ENCODE assay signal across 8 cellular contexts in the genomic region with DNA sequence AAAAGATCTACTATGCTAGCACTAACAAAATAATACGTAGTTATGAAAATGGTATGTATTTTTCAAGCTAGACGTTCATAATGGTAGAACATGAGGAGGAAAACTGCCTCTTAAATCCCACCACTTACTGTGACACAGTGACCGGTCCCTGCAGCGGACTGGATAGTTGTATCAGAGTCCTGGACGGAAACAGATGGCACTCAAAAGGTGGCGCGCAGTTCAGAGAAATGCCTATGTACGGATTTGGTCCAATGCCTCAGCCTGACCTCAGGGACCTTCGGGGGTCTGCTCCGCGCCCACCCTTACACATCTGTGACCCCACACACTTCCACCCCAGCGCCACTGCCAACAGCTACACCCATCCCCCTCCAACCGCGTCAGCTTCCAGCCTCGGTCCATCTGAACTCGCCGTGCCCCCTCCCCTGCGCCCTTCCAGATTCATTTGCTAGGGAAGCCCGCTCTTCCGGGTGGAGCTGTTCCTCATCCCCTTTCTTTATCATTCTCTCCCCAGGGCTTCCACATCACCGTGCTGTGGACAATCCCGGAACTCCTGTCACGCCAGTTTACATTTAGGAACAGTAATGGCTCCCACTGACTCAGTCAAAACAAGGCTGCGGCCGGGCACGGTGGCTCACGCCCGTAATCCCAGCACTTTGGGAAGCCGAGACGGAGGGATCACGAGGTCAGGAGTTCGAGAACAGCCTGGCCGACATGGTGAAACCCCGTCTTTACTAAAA. TPM values are rescaled to one million over a fixed set of nuclear protein-coding genes. Genes with fewer than 3 reads are reported as not detected.
DNase-seq lines count a peak whose midpoint lies in the region; ATAC-seq and TF ChIP-seq lines count a peak whose summit lies in the region.

No MANE protein-coding gene starts in this region.

- dilution Hi-C loops in IMR-90 (cut with HindIII; ENCODE audit: low sequenced_read_pairs, unreplicated experiment) = no loop called here

- H3K23ac ChIP-seq in IMR-90 (ENCODE audit: low read depth, low read length) = peak overlapping the region; percentile 94

- H2AK9ac ChIP-seq in IMR-90 (replicated peaks; ENCODE audit: low read depth, low read length, poor library complexity) = peak overlapping the region; percentile 83

- CTCF ChIA-PET in IMR-90 (lab: Yijun Ruan, JAX) = interaction anchor here (0.6 to 1.4 kb wide), 3 partner anchors 10 to 16 kb away, joined by 4 to 5 read pairs (median 4); a partner anchor contains a TSS

- H3K4me3 ChIP-seq in IMR-90 (ENCODE audit: insufficient read depth, low read depth, low read length) = peak overlapping the region; percentile 69

- peaks cover 6% of the 10 kb centered on the region; the same call in 1 of the 2 replicates for H3K9me1 ChIP-seq in IMR-90 (ENCODE audit: insufficient read depth, low read length)

- H3K56ac ChIP-seq in IMR-90 (ENCODE audit: extremely low read depth, insufficient read depth, low read length) = peak overlapping the region; percentile 67

- peak overlapping the region; percentile 100 for H2AFZ ChIP-seq in IMR-90 (replicated peaks; ENCODE audit: low read length, poor library complexity)

- peaks cover 43% of the 10 kb centered on the region for H4K20me1 ChIP-seq in IMR-90 (ENCODE audit: insufficient read depth, low read length)

- H2BK20ac ChIP-seq in IMR-90 (ENCODE audit: low read depth, low read length) = no peak overlapping the region

- H2AK5ac ChIP-seq in IMR-90 (ENCODE audit: low read depth, low read length) = peak overlapping the region; percentile 96

- no peaks in the 10 kb centered on the region for H3K9me3 ChIP-seq in IMR-90 (ENCODE audit: control insufficient read depth, insufficient read depth, low read length)

- peak overlapping the region; percentile 82 for H2BK5ac ChIP-seq in IMR-90 (ENCODE audit: low read depth, low read length, poor library complexity, severe bottlenecking)

- H3K14ac ChIP-seq in IMR-90 (replicated peaks; ENCODE audit: low read depth, low read length) = peak overlapping the region; percentile 96

- H3K79me1 ChIP-seq in IMR-90 (ENCODE audit: low read depth in 1 of 2, low read length in 2 of 2) = peaks cover 19 to 50% of the 10 kb centered on the region in 2 experiments

- peak overlapping the region; percentile 87 to 98 for H4K8ac ChIP-seq in IMR-90 (ENCODE audit: low read depth in 2 of 2, low read length in 2 of 2)

- no TSS peak for BruUV-seq in IMR-90 (replicated peaks; lab: Mats Ljungman, UMichigan)

- intact Hi-C loops in IMR-90 (cut with micrococcal nuclease) = no loop called here

- peaks cover 28% of the 10 kb centered on the region for H3K36me3 ChIP-seq in IMR-90 (ENCODE audit: control insufficient read depth, insufficient read depth, low read length)

- TF ChIP-seq RAD21 in IMR-90 (IDR thresholded peaks at IDR 0.05; ENCODE audit: low read length) = no peak

- H3K9ac ChIP-seq in IMR-90 (ENCODE audit: low read depth, low read length) = peak overlapping the region; percentile 89

- peak; percentile 4 for DNase-seq in NCI-H1092 treated with DMSO at 0.1 percent for 48 hours (lab: John Stamatoyannopoulos, UW)
- DNase-seq in NCI-H1092 (lab: John Stamatoyannopoulos, UW) = no peak
- peak; percentile 68 for DNase-seq in IMR-90
- DNase-seq in UCSD-AML1 (lab: John Stamatoyannopoulos, UW; ENCODE audit: unreplicated experiment) = peak; percentile 79
- DNase-seq in dedifferentiated amniotic fluid mesenchymal stem cell (ENCODE audit: extremely low spot score) = peak; percentile 36
- DNase-seq in left lobe of liver (ENCODE audit: low spot score) = peak; percentile 66
- DNase-seq in stimulated activated CD4-positive, alpha-beta T cell treated with anti-CD3 and anti-CD28 coated beads, Interleukin-4, amount 100 ng/mL, for 1 hour = peak; percentile 49

- no peak for TF ChIP-seq POLR2A in IMR-90 (IDR thresholded peaks at IDR 0.05; ENCODE audit: low read depth, low read length)

- in situ Hi-C loops in IMR-90 (cut with MboI; ENCODE audit: low sequenced_read_pairs) = no loop called here

- H4K5ac ChIP-seq in IMR-90 (ENCODE audit: low read depth, low read length) = peak overlapping the region; percentile 72

- ATAC-seq in IMR-90 (ENCODE audit: low read depth) (peak; percentile 42), left lobe of liver (peak; percentile 50), GM21360 (IDR thresholded peaks at IDR 0.05; ENCODE audit: unreplicated experiment) (no peak)

- H3K27me3 ChIP-seq in IMR-90 (ENCODE audit: control insufficient read depth, insufficient read depth, low read length) = no peaks in the 10 kb centered on the region

- peak overlapping the region; percentile 93 for H3K4me2 ChIP-seq in IMR-90 (ENCODE audit: low read depth, low read length)

- peak overlapping the region; percentile 96 for H3K4ac ChIP-seq in IMR-90 (ENCODE audit: low read depth, low read length)

- POLR2A ChIA-PET in IMR-90 (lab: Charles Lee; ENCODE audit: unreplicated experiment) = interaction anchor here (0.9 to 1.5 kb wide), 3 partner anchors 13 to 25 kb away, joined by 3 to 6 read pairs (median 3); a partner anchor contains a TSS

- peak overlapping the region; percentile 94 for H4K91ac ChIP-seq in IMR-90 (ENCODE audit: insufficient read depth, low read depth, low read length)

- WGBS in IMR-90 (ENCODE audit: extremely low coverage in 2 of 2, insufficient read length in 1 of 2), 2 experiments = 0% methylated on average over 13 of the region's 34 CpGs; no CpG with 5 or more reads in 1 of the 2 experiments

- H2BK120ac ChIP-seq in IMR-90 (ENCODE audit: low read depth, low read length) = peak overlapping the region; percentile 56

- H2BK15ac ChIP-seq in IMR-90 (ENCODE audit: low read depth, low read length) = peak overlapping the region; percentile 65; the same call in 1 of the 3 replicates

- no peak; the same call in 1 of the 2 replicates for TF ChIP-seq CTCF in IMR-90 (conservative IDR thresholded peaks at IDR 0.05; ENCODE audit: low read depth, low read length)

- peak overlapping the region; percentile 26 for H3K18ac ChIP-seq in IMR-90 (ENCODE audit: low read depth, low read length)

- peaks cover 6% of the 10 kb centered on the region for H3K4me1 ChIP-seq in IMR-90 (ENCODE audit: control insufficient read depth, insufficient read depth, low read length)

- peak overlapping the region; percentile 89 for H3K27ac ChIP-seq in IMR-90 (ENCODE audit: insufficient read depth, low read length)

TF ChIP-seq in IMR-90, 13 proteins besides CTCF, POLR2A, EP300 and RAD21:
- TF ChIP-seq MXI1 (IDR thresholded peaks at IDR 0.05; ENCODE audit: borderline replicate concordance, low read depth, low read length) (no peak), CHD1 (IDR thresholded peaks at IDR 0.05; ENCODE audit: low read depth, low read length) (no peak; the same call in none of the 2 replicates), RCOR1 (IDR thresholded peaks at IDR 0.05; ENCODE audit: insufficient replicate concordance, low read length) (no peak), MAZ (IDR thresholded peaks at IDR 0.05; ENCODE audit: borderline replicate concordance, low read depth, low read length) (peak; percentile 72; the same call in 1 of the 2 replicates), NFE2L2 (IDR thresholded peaks at IDR 0.05; ENCODE audit: low read depth, low read length) (no peak), CEBPB (IDR thresholded peaks at IDR 0.05; ENCODE audit: low read depth, low read length) (no peak), MAFK (IDR thresholded peaks at IDR 0.05; ENCODE audit: low read depth, low read length) (no peak)
- TF ChIP-seq, protein P1, sequence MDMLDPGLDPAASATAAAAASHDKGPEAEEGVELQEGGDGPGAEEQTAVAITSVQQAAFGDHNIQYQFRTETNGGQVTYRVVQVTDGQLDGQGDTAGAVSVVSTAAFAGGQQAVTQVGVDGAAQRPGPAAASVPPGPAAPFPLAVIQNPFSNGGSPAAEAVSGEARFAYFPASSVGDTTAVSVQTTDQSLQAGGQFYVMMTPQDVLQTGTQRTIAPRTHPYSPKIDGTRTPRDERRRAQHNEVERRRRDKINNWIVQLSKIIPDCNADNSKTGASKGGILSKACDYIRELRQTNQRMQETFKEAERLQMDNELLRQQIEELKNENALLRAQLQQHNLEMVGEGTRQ (IDR thresholded peaks at IDR 0.05; ENCODE audit: low read depth, low read length) = no peak

RNA-seq across cellular contexts. Expression of a gene that starts 0.8 kb away (rescaled TPM):
- total RNA-seq in IMR-90 (2012; rRNA removed) = 17.5 and 21.1 TPM in 2 replicates
- 93.9 and 108 TPM in 2 replicates for polyA plus RNA-seq in IMR-90 (2012; rRNA removed)
- polyA plus RNA-seq in IMR-90 (2012; cell fraction: cytosol; rRNA removed) = 13.4 and 19.9 TPM in 2 replicates
- 1,067 and 1,629 TPM in 2 replicates for polyA plus RNA-seq in IMR-90 (2012; cell fraction: nucleus; rRNA removed; ENCODE audit: low replicate concordance)
- 57.8 TPM for total RNA-seq in left lobe of liver

RNA-seq across cellular contexts. Expression of a gene that starts 15.4 kb away (rescaled TPM):
- total RNA-seq in IMR-90 (2012; rRNA removed) (0.83 and 1.1 TPM in 2 replicates), left lobe of liver (2.2 TPM)
- 0.69 and 0.94 TPM in 2 replicates for polyA plus RNA-seq in IMR-90 (2012; rRNA removed)
- polyA plus RNA-seq in IMR-90 (2012; cell fraction: cytosol; rRNA removed) = 0.29 and 1.4 TPM in 2 replicates
- 0.34 and 0.86 TPM in 2 replicates for polyA plus RNA-seq in IMR-90 (2012; cell fraction: nucleus; rRNA removed; ENCODE audit: low replicate concordance)

RNA-seq across cellular contexts. Expression of a gene that starts 24.9 kb away (rescaled TPM):
- total RNA-seq in IMR-90 (2012; rRNA removed) = 7.2 and 7.8 TPM in 2 replicates
- polyA plus RNA-seq in IMR-90 (2012; rRNA removed) = 25.3 and 45.3 TPM in 2 replicates
- polyA plus RNA-seq in IMR-90 (2012; cell fraction: cytosol; rRNA removed) = 68.0 and 69.8 TPM in 2 replicates
- polyA plus RNA-seq in IMR-90 (2012; cell fraction: nucleus; rRNA removed; ENCODE audit: low replicate concordance) = 13.3 and 20.0 TPM in 2 replicates
- 2.4 TPM for total RNA-seq in left lobe of liver

RNA-seq across cellular contexts. Expression of a gene that starts 32.9 kb away (rescaled TPM):
- total RNA-seq in IMR-90 (2012; rRNA removed) = not detected in 2 replicates
- not detected in 2 replicates for polyA plus RNA-seq in IMR-90 (2012; rRNA removed)
- polyA plus RNA-seq in IMR-90 (2012; cell fraction: cytosol; rRNA removed) = 0.05 TPM in 1 of 2 replicates, not detected in the other
- polyA plus RNA-seq in IMR-90 (2012; cell fraction: nucleus; rRNA removed; ENCODE audit: low replicate concordance) = 0.34 TPM in 1 of 2 replicates, not detected in the other
- total RNA-seq in left lobe of liver = 0.33 TPM

RNA-seq across cellular contexts. Expression of a gene that starts 54.4 kb away (rescaled TPM):
- not detected in 2 replicates for total RNA-seq in IMR-90 (2012; rRNA removed)
- polyA plus RNA-seq in IMR-90 (2012; rRNA removed) = not detected in 2 replicates
- polyA plus RNA-seq in IMR-90 (2012; cell fraction: cytosol; rRNA removed) = not detected in 2 replicates
- polyA plus RNA-seq in IMR-90 (2012; cell fraction: nucleus; rRNA removed; ENCODE audit: low replicate concordance) = not detected in 2 replicates
- not detected for total RNA-seq in left lobe of liver
